ENCODE assay signal across 1 cellular context in the genomic region with DNA sequence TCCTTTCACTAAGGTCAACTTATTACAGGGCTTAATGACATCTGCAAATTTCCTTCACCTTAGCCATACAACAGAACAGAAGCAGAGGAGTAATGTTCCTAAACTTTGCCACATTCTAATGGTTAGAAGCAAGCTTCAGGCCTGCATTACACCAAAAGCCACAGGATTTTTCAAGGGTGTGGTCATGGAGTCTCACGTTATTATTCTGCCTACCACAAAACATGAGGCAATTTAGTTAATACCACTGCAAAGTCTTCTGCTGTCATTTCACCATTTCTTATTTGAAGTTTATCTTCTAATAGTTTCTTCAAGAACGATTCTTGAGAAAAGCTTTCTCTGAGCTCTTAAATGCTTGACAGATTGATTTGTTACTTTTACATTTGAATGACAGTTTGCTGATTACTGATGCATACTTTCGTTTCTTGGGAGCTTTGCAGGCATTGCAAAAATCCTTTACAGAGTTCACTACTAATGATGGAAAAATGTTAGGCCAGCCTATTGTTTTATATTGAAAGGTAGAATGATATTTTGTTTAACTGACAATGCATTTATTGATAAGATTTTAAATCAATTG.
TF ChIP-seq lines count a peak whose summit lies in the region.

No MANE protein-coding gene starts in this region.

TF ChIP-seq in H1, 55 proteins besides CTCF, POLR2A, EP300 and RAD21 (continued from another document):
- TF ChIP-seq, protein P1, sequence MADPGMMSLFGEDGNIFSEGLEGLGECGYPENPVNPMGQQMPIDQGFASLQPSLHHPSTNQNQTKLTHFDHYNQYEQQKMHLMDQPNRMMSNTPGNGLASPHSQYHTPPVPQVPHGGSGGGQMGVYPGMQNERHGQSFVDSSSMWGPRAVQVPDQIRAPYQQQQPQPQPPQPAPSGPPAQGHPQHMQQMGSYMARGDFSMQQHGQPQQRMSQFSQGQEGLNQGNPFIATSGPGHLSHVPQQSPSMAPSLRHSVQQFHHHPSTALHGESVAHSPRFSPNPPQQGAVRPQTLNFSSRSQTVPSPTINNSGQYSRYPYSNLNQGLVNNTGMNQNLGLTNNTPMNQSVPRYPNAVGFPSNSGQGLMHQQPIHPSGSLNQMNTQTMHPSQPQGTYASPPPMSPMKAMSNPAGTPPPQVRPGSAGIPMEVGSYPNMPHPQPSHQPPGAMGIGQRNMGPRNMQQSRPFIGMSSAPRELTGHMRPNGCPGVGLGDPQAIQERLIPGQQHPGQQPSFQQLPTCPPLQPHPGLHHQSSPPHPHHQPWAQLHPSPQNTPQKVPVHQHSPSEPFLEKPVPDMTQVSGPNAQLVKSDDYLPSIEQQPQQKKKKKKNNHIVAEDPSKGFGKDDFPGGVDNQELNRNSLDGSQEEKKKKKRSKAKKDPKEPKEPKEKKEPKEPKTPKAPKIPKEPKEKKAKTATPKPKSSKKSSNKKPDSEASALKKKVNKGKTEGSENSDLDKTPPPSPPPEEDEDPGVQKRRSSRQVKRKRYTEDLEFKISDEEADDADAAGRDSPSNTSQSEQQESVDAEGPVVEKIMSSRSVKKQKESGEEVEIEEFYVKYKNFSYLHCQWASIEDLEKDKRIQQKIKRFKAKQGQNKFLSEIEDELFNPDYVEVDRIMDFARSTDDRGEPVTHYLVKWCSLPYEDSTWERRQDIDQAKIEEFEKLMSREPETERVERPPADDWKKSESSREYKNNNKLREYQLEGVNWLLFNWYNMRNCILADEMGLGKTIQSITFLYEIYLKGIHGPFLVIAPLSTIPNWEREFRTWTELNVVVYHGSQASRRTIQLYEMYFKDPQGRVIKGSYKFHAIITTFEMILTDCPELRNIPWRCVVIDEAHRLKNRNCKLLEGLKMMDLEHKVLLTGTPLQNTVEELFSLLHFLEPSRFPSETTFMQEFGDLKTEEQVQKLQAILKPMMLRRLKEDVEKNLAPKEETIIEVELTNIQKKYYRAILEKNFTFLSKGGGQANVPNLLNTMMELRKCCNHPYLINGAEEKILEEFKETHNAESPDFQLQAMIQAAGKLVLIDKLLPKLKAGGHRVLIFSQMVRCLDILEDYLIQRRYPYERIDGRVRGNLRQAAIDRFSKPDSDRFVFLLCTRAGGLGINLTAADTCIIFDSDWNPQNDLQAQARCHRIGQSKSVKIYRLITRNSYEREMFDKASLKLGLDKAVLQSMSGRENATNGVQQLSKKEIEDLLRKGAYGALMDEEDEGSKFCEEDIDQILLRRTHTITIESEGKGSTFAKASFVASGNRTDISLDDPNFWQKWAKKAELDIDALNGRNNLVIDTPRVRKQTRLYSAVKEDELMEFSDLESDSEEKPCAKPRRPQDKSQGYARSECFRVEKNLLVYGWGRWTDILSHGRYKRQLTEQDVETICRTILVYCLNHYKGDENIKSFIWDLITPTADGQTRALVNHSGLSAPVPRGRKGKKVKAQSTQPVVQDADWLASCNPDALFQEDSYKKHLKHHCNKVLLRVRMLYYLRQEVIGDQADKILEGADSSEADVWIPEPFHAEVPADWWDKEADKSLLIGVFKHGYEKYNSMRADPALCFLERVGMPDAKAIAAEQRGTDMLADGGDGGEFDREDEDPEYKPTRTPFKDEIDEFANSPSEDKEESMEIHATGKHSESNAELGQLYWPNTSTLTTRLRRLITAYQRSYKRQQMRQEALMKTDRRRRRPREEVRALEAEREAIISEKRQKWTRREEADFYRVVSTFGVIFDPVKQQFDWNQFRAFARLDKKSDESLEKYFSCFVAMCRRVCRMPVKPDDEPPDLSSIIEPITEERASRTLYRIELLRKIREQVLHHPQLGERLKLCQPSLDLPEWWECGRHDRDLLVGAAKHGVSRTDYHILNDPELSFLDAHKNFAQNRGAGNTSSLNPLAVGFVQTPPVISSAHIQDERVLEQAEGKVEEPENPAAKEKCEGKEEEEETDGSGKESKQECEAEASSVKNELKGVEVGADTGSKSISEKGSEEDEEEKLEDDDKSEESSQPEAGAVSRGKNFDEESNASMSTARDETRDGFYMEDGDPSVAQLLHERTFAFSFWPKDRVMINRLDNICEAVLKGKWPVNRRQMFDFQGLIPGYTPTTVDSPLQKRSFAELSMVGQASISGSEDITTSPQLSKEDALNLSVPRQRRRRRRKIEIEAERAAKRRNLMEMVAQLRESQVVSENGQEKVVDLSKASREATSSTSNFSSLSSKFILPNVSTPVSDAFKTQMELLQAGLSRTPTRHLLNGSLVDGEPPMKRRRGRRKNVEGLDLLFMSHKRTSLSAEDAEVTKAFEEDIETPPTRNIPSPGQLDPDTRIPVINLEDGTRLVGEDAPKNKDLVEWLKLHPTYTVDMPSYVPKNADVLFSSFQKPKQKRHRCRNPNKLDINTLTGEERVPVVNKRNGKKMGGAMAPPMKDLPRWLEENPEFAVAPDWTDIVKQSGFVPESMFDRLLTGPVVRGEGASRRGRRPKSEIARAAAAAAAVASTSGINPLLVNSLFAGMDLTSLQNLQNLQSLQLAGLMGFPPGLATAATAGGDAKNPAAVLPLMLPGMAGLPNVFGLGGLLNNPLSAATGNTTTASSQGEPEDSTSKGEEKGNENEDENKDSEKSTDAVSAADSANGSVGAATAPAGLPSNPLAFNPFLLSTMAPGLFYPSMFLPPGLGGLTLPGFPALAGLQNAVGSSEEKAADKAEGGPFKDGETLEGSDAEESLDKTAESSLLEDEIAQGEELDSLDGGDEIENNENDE (IDR thresholded peaks at IDR 0.05; ENCODE audit: insufficient replicate concordance, low read length): no peak
- TF ChIP-seq ZNF274 (IDR thresholded peaks at IDR 0.05; ENCODE audit: borderline replicate concordance, extremely low read depth, low read length) (no peak), POLR2AphosphoS5 (IDR thresholded peaks at IDR 0.05; ENCODE audit: low read depth, low read length) (no peak), CBX5 (IDR thresholded peaks at IDR 0.05; ENCODE audit: low read depth, low read length) (no peak), KDM5A (IDR thresholded peaks at IDR 0.05; ENCODE audit: low read length) (no peak), TBP (IDR thresholded peaks at IDR 0.05; ENCODE audit: low read depth, low read length) (no peak), TCF12 (IDR thresholded peaks at IDR 0.05; ENCODE audit: low read depth, low read length) (no peak), BCL11A (IDR thresholded peaks at IDR 0.05; ENCODE audit: low read depth in 2 of 2, low read length in 2 of 2) (no peak)
